In the genomic region with DNA sequence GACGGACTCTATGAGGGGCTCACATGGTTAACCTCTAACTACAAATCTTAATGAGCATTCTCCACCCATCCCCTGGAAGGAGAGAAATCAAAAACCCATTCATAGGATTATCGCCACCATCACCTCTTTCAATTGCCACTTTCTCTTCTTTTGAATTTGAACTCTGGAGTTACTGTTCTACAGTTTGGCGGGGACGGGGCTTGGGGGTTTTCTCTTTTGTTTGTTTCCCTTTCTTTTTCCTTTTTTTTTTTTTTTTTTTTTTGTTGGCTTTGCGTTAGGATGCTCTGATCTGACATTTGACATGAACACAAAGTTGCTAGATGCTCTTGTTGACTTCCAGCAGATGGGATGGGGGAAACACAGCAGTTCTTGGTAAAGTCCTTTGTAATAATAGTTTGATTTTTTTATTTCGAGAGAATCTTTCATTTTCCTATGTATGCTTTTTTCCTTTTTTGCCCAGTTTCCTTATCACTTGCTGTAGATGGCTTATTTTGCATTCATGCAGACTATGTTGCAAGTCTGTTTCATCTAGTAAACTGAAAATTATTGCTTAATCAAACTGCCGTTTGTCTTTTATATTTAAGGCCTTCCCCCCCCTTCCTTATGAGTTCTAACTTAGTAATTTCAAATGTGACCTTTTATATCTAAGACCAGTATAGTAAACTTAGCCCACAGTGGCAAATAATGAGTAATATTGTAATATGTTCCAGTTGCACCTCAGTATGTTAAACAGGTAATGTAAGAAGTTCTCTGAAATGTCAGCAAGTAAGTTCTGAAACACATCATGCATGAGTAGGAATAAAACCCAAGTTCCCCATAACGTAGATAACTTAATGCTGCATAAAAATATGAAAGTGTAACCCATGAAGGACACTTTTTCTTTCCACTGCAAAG, we compare ENCODE assay signal across 8 cellular contexts. TPM values are rescaled to one million over a fixed set of nuclear protein-coding genes. Genes with fewer than 3 reads are reported as not detected.
A peak's percentile ranks its signal among the peaks of the same experiment; 100 is the strongest.
DNase-seq lines count a peak whose midpoint lies in the region; ATAC-seq, FAIRE-seq and TF ChIP-seq lines count a peak whose summit lies in the region.
"Not testable (repeated sequence)": the region's sequence is repeated elsewhere in the genome, so short reads cannot be mapped to it uniquely, and the experiment has no call there.

No MANE protein-coding gene starts in this region.

- not testable (repeated sequence) for H3K9me3 ChIP-seq in A549; OCI-LY3 (ENCODE audit: insufficient read depth, low read length); colonic mucosa; right cardiac atrium (ENCODE audit: control insufficient read depth, low read length)

- H3K27ac Mint-ChIP-seq in naive B cell = peak overlapping the region; percentile 95 to 100 (median 98)
- peak overlapping the region; percentile 99 for H3K27ac Mint-ChIP-seq in stimulated activated effector memory CD8-positive, alpha-beta T cell treated with anti-CD3 and anti-CD28 coated beads, Interleukin-12 subunit alpha, Interleukin-12 subunit beta, amount 100 ng/mL, for 72 hours

- CTCF ChIA-PET in A549 (lab: Yijun Ruan, JAX) = interaction anchor here (1.9 kb wide), 1 partner anchor 211 kb away, joined by 7 read pairs; no protein-coding TSS in a partner anchor

- peaks cover 50% of the 10 kb centered on the region for H4K20me1 ChIP-seq in OCI-LY3 (ENCODE audit: insufficient read depth, low read length)

- not testable (repeated sequence) for H2AFZ ChIP-seq in OCI-LY3 (ENCODE audit: low read depth, low read length)

- H3K4me1 ChIP-seq in A549 (peaks cover 38% of the 10 kb centered on the region), OCI-LY3 (ENCODE audit: low read length) (peaks cover 41% of the 10 kb centered on the region)
- not testable (repeated sequence) for H3K4me1 ChIP-seq in colonic mucosa; right cardiac atrium (ENCODE audit: control insufficient read depth, insufficient read depth, low read length)

- peak overlapping the region; percentile 98 for H3K4me3 Mint-ChIP-seq in activated T-cell treated with anti-CD3 and anti-CD28 coated beads, Interleukin-2, amount 50 U/mL, for 4 hours
- peak overlapping the region; percentile 87 to 100 (median 98) for H3K4me3 Mint-ChIP-seq in naive B cell
- peak overlapping the region; percentile 96 for H3K4me3 Mint-ChIP-seq in stimulated activated effector memory CD8-positive, alpha-beta T cell treated with anti-CD3 and anti-CD28 coated beads, Interleukin-12 subunit alpha, Interleukin-12 subunit beta, amount 100 ng/mL, for 72 hours

- peaks cover 38% of the 10 kb centered on the region for H3K4me1 Mint-ChIP-seq in activated T-cell treated with anti-CD3 and anti-CD28 coated beads, Interleukin-2, amount 50 U/mL, for 4 hours (ENCODE audit: low read depth)
- peaks cover 42 to 59% (median 54%) of the 10 kb centered on the region in 3 donors for H3K4me1 Mint-ChIP-seq in naive B cell
- H3K4me1 Mint-ChIP-seq in stimulated activated effector memory CD8-positive, alpha-beta T cell treated with anti-CD3 and anti-CD28 coated beads, Interleukin-12 subunit alpha, Interleukin-12 subunit beta, amount 100 ng/mL, for 72 hours = peaks cover 38% of the 10 kb centered on the region

- peak overlapping the region; percentile 78 for H3K4me2 ChIP-seq in A549
- peak overlapping the region; percentile 90 for H3K4me2 ChIP-seq in OCI-LY3 (ENCODE audit: low read length)

- H3K36me3 ChIP-seq in OCI-LY3 (replicated peaks; ENCODE audit: low read depth, low read length) = peaks cover 43% of the 10 kb centered on the region
- not testable (repeated sequence) for H3K36me3 ChIP-seq in colonic mucosa

- intact Hi-C loops in colonic mucosa (cut with DNase I) (loop anchor here (5.0 kb wide), 1 partner anchor 58 kb away; no protein-coding TSS in a partner anchor), right cardiac atrium (cut with DNase I) (loop anchor here in 2 of 4 donors (5.0 to 10.0 kb wide), 2 partner anchors 108 to 210 kb away; no protein-coding TSS in a partner anchor)

- TF ChIP-seq POLR2A in A549 (IDR thresholded peaks at IDR 0.05; ENCODE audit: low read length) = not testable (repeated sequence)

- H3K27ac ChIP-seq in A549 (peak overlapping the region; percentile 96 to 98), OCI-LY3 (ENCODE audit: low read length) (peak overlapping the region; percentile 96), colonic mucosa (peak overlapping the region; percentile 100), right cardiac atrium (ENCODE audit: low read length) (peak overlapping the region; percentile 98)

- peak overlapping the region; percentile 67 for H3K4me3 ChIP-seq in A549
- H3K4me3 ChIP-seq in OCI-LY3 (ENCODE audit: low read length) = peak overlapping the region; percentile 98
- H3K4me3 ChIP-seq in colonic mucosa = peak overlapping the region; percentile 92
- H3K4me3 ChIP-seq in right cardiac atrium (ENCODE audit: low read length) = peak overlapping the region; percentile 95

- not testable (repeated sequence) for TF ChIP-seq EP300 in A549 (IDR thresholded peaks at IDR 0.05)

- H3K79me2 ChIP-seq in OCI-LY3 (ENCODE audit: low read length) = peaks cover 75% of the 10 kb centered on the region

- under 1% methylated on average over 8 of the region's 8 CpGs for WGBS in A549 (ENCODE audit: missing lambda C conversion rate)
- WGBS in right cardiac atrium = 6% methylated on average over 8 of the region's 8 CpGs

- not testable (repeated sequence) for TF ChIP-seq RAD21 in A549 (conservative IDR thresholded peaks at IDR 0.05 in 1 of 2, IDR thresholded peaks at IDR 0.05 in 1 of 2)

- POLR2A ChIA-PET in A549 (lab: Yijun Ruan, JAX) = interaction anchor here (0.7 kb wide), 1 partner anchor 27 kb away, joined by 3 read pairs; no protein-coding TSS in a partner anchor

- H3K9ac ChIP-seq in OCI-LY3 (ENCODE audit: low read length) (peak overlapping the region; percentile 100), colonic mucosa (ENCODE audit: low read depth in 2 of 2, low read length in 2 of 2) (peak overlapping the region; percentile 85 to 100)

- not testable (repeated sequence) for DNase-seq in A549 (ENCODE audit: low read depth in 1 of 2, low spot score in 1 of 2); GM18507 (ENCODE audit: extremely low spot score, insufficient read length, low read depth); activated T-cell treated with anti-CD3 and anti-CD28 coated beads, Interleukin-2, amount 50 U/mL, for 4 hours; colonic mucosa; right cardiac atrium; stimulated activated effector memory CD8-positive, alpha-beta T cell treated with anti-CD3 and anti-CD28 coated beads, Interleukin-12 subunit alpha, Interleukin-12 subunit beta, amount 100 ng/mL, for 72 hours (ENCODE audit: low spot score in 2 of 2)
- peak; percentile 32 for DNase-seq in naive B cell

- H3K36me3 Mint-ChIP-seq in activated T-cell treated with anti-CD3 and anti-CD28 coated beads, Interleukin-2, amount 50 U/mL, for 4 hours (ENCODE audit: insufficient read depth) = peaks cover 44% of the 10 kb centered on the region
- H3K36me3 Mint-ChIP-seq in naive B cell = peaks cover 20 to 29% of the 10 kb centered on the region in 2 donors
- peaks cover 96% of the 10 kb centered on the region for H3K36me3 Mint-ChIP-seq in stimulated activated effector memory CD8-positive, alpha-beta T cell treated with anti-CD3 and anti-CD28 coated beads, Interleukin-12 subunit alpha, Interleukin-12 subunit beta, amount 100 ng/mL, for 72 hours

- H3K27me3 Mint-ChIP-seq in activated T-cell treated with anti-CD3 and anti-CD28 coated beads, Interleukin-2, amount 50 U/mL, for 4 hours (ENCODE audit: low read depth); naive B cell: not testable (repeated sequence)

- TF ChIP-seq CTCF in A549 (IDR thresholded peaks at IDR 0.05); OCI-LY3 (IDR thresholded peaks at IDR 0.05; ENCODE audit: low read depth, low read length); colonic mucosa (IDR thresholded peaks at IDR 0.05): not testable (repeated sequence)

- ATAC-seq in A549; right cardiac atrium; naive B cell (ENCODE audit: low read depth in 2 of 2): not testable (repeated sequence)
- peak; percentile 27 to 33 for ATAC-seq in activated T-cell treated with anti-CD3 and anti-CD28 coated beads, Interleukin-2, amount 50 U/mL, for 4 hours
- peak; percentile 47 for ATAC-seq in stimulated activated effector memory CD8-positive, alpha-beta T cell treated with anti-CD3 and anti-CD28 coated beads, Interleukin-12 subunit alpha, Interleukin-12 subunit beta, amount 100 ng/mL, for 72 hours

- H3K27me3 ChIP-seq in OCI-LY3 (ENCODE audit: low read depth, low read length); colonic mucosa; right cardiac atrium (ENCODE audit: control insufficient read depth, insufficient read depth): not testable (repeated sequence)

- FAIRE-seq in A549 (lab: Jason Lieb, UNC) = not testable (repeated sequence)
- peak; percentile 48 for FAIRE-seq in GM18507 (lab: Jason Lieb, UNC)

- not testable (repeated sequence) for H3K9me3 Mint-ChIP-seq in activated T-cell treated with anti-CD3 and anti-CD28 coated beads, Interleukin-2, amount 50 U/mL, for 4 hours; naive B cell; stimulated activated effector memory CD8-positive, alpha-beta T cell treated with anti-CD3 and anti-CD28 coated beads, Interleukin-12 subunit alpha, Interleukin-12 subunit beta, amount 100 ng/mL, for 72 hours

RNA-seq across cellular contexts. Expression of gene ARF6, which starts 1.6 kb away (rescaled TPM):
- 29.8 and 33.3 TPM in 2 replicates for polyA plus RNA-seq in A549 (2011; rRNA removed)
- 39.6 and 44.8 TPM in 2 replicates for polyA plus RNA-seq in A549 (2012; cell fraction: cytosol; rRNA removed)
- 25.8 and 26.2 TPM in 2 replicates for polyA plus RNA-seq in A549 (2012; cell fraction: nucleus; rRNA removed)
- 47.7 to 54.8 TPM (median 51.0 TPM) in 3 replicates for polyA plus RNA-seq in A549 (2017; fragmentation: RNase III; extraction: RNeasy Plus Mini Kit Qiagen cat#74134 plus additional on column Dnase treatment)
- 23.4 and 24.2 TPM in 2 replicates for polyA minus RNA-seq in A549 (2011; rRNA and poly(A)+ RNA removed)
- total RNA-seq in activated T-cell treated with anti-CD3 and anti-CD28 coated beads, Interleukin-2, amount 50 U/mL, for 4 hours = 100 to 1,000 TPM; 134 to 148 (median 143) TPM
- total RNA-seq in colonic mucosa = 100 to 1,000 TPM; 136 to 161 TPM
- 10 to 100 TPM; 25.3 to 34.6 (median 28.2) TPM for total RNA-seq in right cardiac atrium
- polyA plus RNA-seq in right cardiac atrium = 16.5 TPM
- polyA plus RNA-seq in naive B cell (ENCODE audit: low read depth in 6 of 6) = 100 to 1,000 TPM; 161 to 190 (median 184) TPM

RNA-seq across cellular contexts. Expression of gene NEMF, which starts 41.9 kb away (rescaled TPM):
- polyA plus RNA-seq in A549 (2011; rRNA removed) (58.8 and 59.6 TPM in 2 replicates), A549 (2017; fragmentation: RNase III; extraction: RNeasy Plus Mini Kit Qiagen cat#74134 plus additional on column Dnase treatment) (57.0 to 60.3 TPM (median 58.3 TPM) in 3 replicates), right cardiac atrium (27.0 TPM), naive B cell (ENCODE audit: low read depth in 6 of 6) (10 to 100 TPM; 42.8 to 80.8 (median 50.0) TPM)
- 8.0 and 12.1 TPM in 2 replicates for polyA plus RNA-seq in A549 (2012; cell fraction: cytosol; rRNA removed)
- 10.0 and 13.7 TPM in 2 replicates for polyA plus RNA-seq in A549 (2012; cell fraction: nucleus; rRNA removed)
- polyA minus RNA-seq in A549 (2011; rRNA and poly(A)+ RNA removed) = 64.6 and 73.3 TPM in 2 replicates
- total RNA-seq in activated T-cell treated with anti-CD3 and anti-CD28 coated beads, Interleukin-2, amount 50 U/mL, for 4 hours = 10 to 100 TPM; 53.0 to 54.0 (median 53.2) TPM
- total RNA-seq in colonic mucosa (10 to 100 TPM; 52.8 to 56.7 TPM), right cardiac atrium (10 to 100 TPM; 47.0 to 54.4 (median 51.7) TPM)
